ENCODE assay signal across 3 cellular contexts in the genomic region with DNA sequence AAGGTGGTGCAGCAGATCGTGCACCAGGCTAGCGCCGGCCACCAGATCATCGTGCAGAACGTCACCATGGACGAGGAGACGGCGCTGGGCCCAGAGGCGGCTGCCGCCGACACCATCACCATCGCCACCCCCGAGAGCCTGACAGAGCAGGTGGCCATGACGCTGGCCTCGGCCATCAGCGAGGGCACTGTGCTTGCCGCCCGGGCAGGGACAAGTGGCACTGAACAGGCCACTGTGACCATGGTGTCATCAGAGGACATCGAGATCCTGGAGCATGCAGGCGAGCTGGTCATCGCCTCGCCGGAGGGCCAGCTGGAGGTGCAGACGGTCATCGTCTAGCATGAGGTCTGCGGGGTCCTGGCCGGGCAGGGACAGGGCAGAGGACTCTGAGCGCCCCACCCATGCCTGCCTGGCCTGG.
TF ChIP-seq lines count a peak whose summit lies in the region.

No MANE protein-coding gene starts in this region.

TF ChIP-seq in GM12891, 5 proteins besides CTCF, POLR2A, EP300 and RAD21:
- TF ChIP-seq POLR2AphosphoS5 (IDR thresholded peaks at IDR 0.05; ENCODE audit: low read depth, low read length) (0 out of 2 replicates have a peak, but pooled peaks have one; percentile 8), POU2F2 (IDR thresholded peaks at IDR 0.05; ENCODE audit: low read depth, low read length) (no peak)
TF ChIP-seq in GM12891: peak in this region for 1.

TF ChIP-seq in K562, 482 proteins besides CTCF, POLR2A, EP300 and RAD21:
- no peak for TF ChIP-seq ZNF146 (CRISPR knock-in tag; IDR thresholded peaks at IDR 0.05; ENCODE audit: unreplicated experiment)
- no peak for TF ChIP-seq MAZ (CRISPR knock-in tag; conservative IDR thresholded peaks at IDR 0.05 in 1 of 2, IDR thresholded peaks at IDR 0.05 in 1 of 2)
- no peak for TF ChIP-seq KLF10 (CRISPR knock-in tag; IDR thresholded peaks at IDR 0.05)
- TF ChIP-seq MYC (IDR thresholded peaks at IDR 0.05; ENCODE audit: low read depth, low read length): no peak
- no peak for TF ChIP-seq MYC (CRISPR knock-in tag; IDR thresholded peaks at IDR 0.05; ENCODE audit: borderline replicate concordance, low read depth)
- TF ChIP-seq KAT8 (IDR thresholded peaks at IDR 0.05; ENCODE audit: low read depth): no peak
- TF ChIP-seq POLR2G (IDR thresholded peaks at IDR 0.05; ENCODE audit: low read depth, low read length): peak; percentile 72
- TF ChIP-seq RBFOX2 (IDR thresholded peaks at IDR 0.05; ENCODE audit: low read depth, low read length): peak; percentile 23; the same call in 1 of the 2 replicates
- TF ChIP-seq, protein P1, sequence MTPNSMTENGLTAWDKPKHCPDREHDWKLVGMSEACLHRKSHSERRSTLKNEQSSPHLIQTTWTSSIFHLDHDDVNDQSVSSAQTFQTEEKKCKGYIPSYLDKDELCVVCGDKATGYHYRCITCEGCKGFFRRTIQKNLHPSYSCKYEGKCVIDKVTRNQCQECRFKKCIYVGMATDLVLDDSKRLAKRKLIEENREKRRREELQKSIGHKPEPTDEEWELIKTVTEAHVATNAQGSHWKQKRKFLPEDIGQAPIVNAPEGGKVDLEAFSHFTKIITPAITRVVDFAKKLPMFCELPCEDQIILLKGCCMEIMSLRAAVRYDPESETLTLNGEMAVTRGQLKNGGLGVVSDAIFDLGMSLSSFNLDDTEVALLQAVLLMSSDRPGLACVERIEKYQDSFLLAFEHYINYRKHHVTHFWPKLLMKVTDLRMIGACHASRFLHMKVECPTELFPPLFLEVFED (CRISPR knock-in tag; conservative IDR thresholded peaks at IDR 0.05): no peak
- TF ChIP-seq PTBP1 (IDR thresholded peaks at IDR 0.05; ENCODE audit: low read depth, low read length): no peak
- 0 out of 2 replicates have a peak, but pooled peaks have one; percentile 8 for TF ChIP-seq MYNN (IDR thresholded peaks at IDR 0.05)
- TF ChIP-seq MYNN (CRISPR knock-in tag; IDR thresholded peaks at IDR 0.05): no peak
- no peak for TF ChIP-seq ZNF175 (CRISPR knock-in tag; IDR thresholded peaks at IDR 0.05; ENCODE audit: low read depth)
- no peak for TF ChIP-seq HNRNPUL1 (IDR thresholded peaks at IDR 0.05; ENCODE audit: low read length)

TF ChIP-seq in HEK293T, 16 proteins besides CTCF, POLR2A, EP300 and RAD21:
- TF ChIP-seq L3MBTL2 (conservative IDR thresholded peaks at IDR 0.05) (no peak), CTBP1 (IDR thresholded peaks at IDR 0.05; ENCODE audit: borderline replicate concordance) (no peak), FOXA1 (IDR thresholded peaks at IDR 0.05) (no peak)
TF ChIP-seq in HEK293T: peak in this region for 0.
